In genomic region chr16:71808593-71809449, GRCh38 we compare ENCODE assay signal across 8 cellular contexts. TPM values are rescaled to one million over a fixed set of nuclear protein-coding genes. Genes with fewer than 3 reads are reported as not detected.
DNase-seq lines count a peak whose midpoint lies in the region; ATAC-seq and TF ChIP-seq lines count a peak whose summit lies in the region.

AP1G1 (minus strand) TSS chr16:71808834; CDS start chr16:71789479, 19,355 bp downstream.

- H3K9me3 ChIP-seq in right atrium auricular region (no peaks in the 10 kb centered on the region), psoas muscle (no peaks in the 10 kb centered on the region)

- no peaks in the 10 kb centered on the region for H3K27me3 ChIP-seq in right atrium auricular region
- no peaks in the 10 kb centered on the region for H3K27me3 ChIP-seq in psoas muscle (ENCODE audit: insufficient read depth in 3 of 3, low read length in 2 of 3)

- H3K27ac ChIP-seq in angular gyrus (ENCODE audit: low read depth, low read length), result peak within 1 kb of the TSS; percentile 92
- H3K27ac ChIP-seq in right atrium auricular region, result peak within 1 kb of the TSS; percentile 96 to 98
- H3K27ac ChIP-seq in psoas muscle, result peak within 1 kb of the TSS; percentile 100
- H3K27ac ChIP-seq in urinary bladder (ENCODE audit: low read depth), result peak within 1 kb of the TSS; percentile 88

- H3K4me3 ChIP-seq in right atrium auricular region, result peak within 1 kb of the TSS; percentile 80 to 88
- H3K4me3 ChIP-seq in psoas muscle, result peak within 1 kb of the TSS; percentile 99
- H3K4me3 ChIP-seq in urinary bladder (ENCODE audit: low read depth, low read length), result peak within 1 kb of the TSS; percentile 85

- ATAC-seq in GM18505 (IDR thresholded peaks at IDR 0.05; ENCODE audit: unreplicated experiment) (peak; percentile 81), HG02970 (IDR thresholded peaks at IDR 0.05; ENCODE audit: low FRiP score, unreplicated experiment) (peak; percentile 76), psoas muscle (peak; percentile 95 to 98 (median 97))

- peaks cover 0 to 32% of the 10 kb centered on the region in 2 donors for H3K4me1 ChIP-seq in right atrium auricular region
- H3K4me1 ChIP-seq in psoas muscle, result peaks cover 29% of the 10 kb centered on the region
- H3K4me1 ChIP-seq in urinary bladder (ENCODE audit: insufficient read depth), result no peaks in the 10 kb centered on the region

- H3K36me3 ChIP-seq in right atrium auricular region, result no peaks in the 10 kb centered on the region
- H3K36me3 ChIP-seq in psoas muscle (ENCODE audit: insufficient read depth in 1 of 2, low read depth in 1 of 2), result peaks cover 0 to 43% of the 10 kb centered on the region in 2 donors
- no peaks in the 10 kb centered on the region for H3K36me3 ChIP-seq in urinary bladder (ENCODE audit: insufficient read depth)

- peak; percentile 92 for TF ChIP-seq POLR2A in GM18505 (IDR thresholded peaks at IDR 0.05; ENCODE audit: borderline replicate concordance, extremely low read depth, insufficient read depth, insufficient read length)

- DNase-seq in NCI-H187 treated with DMSO at 0.1 percent for 48 hours (lab: John Stamatoyannopoulos, UW), result peak; percentile 44
- peak; percentile 79 to 100 (median 93) for DNase-seq in T-helper 2 cell
- DNase-seq in right atrium auricular region (ENCODE audit: low spot score), result peak; percentile 96
- DNase-seq in psoas muscle, result peak; percentile 95 to 98

- 0 to 1% (median 0%) methylated on average over 43 to 54 of the region's 54 CpGs for WGBS in psoas muscle, 3 donors
- under 1% methylated on average over 54 of the region's 54 CpGs for WGBS in urinary bladder

- TF ChIP-seq CTCF in right atrium auricular region (IDR thresholded peaks at IDR 0.05) (peak in 1 of 2 donors; percentile 5), psoas muscle (IDR thresholded peaks at IDR 0.05) (no peak)

- intact Hi-C loops in psoas muscle (cut with DNase I), result loop anchor here (5.0 kb wide), 3 partner anchors 38 to 88 kb away; partner anchors contain the start of genes ATXN1L (in 2 of the 2), IST1 (in 1 of the 2) and ZNF821 (in 1 of the 2)

RNA-seq across cellular contexts. Expression of gene AP1G1, which starts in this region (rescaled TPM):
- total RNA-seq in right atrium auricular region, result 10 to 100 TPM; 38.6 to 44.6 TPM
- total RNA-seq in psoas muscle, result 10 to 100 TPM; 54.1 to 69.8 (median 62.8) TPM
- 10 to 100 TPM; 19.7 to 67.3 (median 25.6) TPM for polyA plus RNA-seq in psoas muscle
- total RNA-seq in urinary bladder, result 100 TPM
- 21.8 TPM for polyA plus RNA-seq in urinary bladder

Comparison
In these comparisons a context has a peak if more than half of its experiments do, and no peak if none do; other contexts are left out.
1. Peak in every context shown above with its lines: DNase-seq, ATAC-seq, H3K4me3 ChIP-seq and H3K27ac ChIP-seq.
2. DNase-seq: peak in every context shown above with its lines; median percentile 96 in psoas muscle; 96 in right atrium auricular region; 93 in T-helper 2 cell; 44 in NCI-H187 treated with DMSO at 0.1 percent for 48 hours.